In the genomic region with DNA sequence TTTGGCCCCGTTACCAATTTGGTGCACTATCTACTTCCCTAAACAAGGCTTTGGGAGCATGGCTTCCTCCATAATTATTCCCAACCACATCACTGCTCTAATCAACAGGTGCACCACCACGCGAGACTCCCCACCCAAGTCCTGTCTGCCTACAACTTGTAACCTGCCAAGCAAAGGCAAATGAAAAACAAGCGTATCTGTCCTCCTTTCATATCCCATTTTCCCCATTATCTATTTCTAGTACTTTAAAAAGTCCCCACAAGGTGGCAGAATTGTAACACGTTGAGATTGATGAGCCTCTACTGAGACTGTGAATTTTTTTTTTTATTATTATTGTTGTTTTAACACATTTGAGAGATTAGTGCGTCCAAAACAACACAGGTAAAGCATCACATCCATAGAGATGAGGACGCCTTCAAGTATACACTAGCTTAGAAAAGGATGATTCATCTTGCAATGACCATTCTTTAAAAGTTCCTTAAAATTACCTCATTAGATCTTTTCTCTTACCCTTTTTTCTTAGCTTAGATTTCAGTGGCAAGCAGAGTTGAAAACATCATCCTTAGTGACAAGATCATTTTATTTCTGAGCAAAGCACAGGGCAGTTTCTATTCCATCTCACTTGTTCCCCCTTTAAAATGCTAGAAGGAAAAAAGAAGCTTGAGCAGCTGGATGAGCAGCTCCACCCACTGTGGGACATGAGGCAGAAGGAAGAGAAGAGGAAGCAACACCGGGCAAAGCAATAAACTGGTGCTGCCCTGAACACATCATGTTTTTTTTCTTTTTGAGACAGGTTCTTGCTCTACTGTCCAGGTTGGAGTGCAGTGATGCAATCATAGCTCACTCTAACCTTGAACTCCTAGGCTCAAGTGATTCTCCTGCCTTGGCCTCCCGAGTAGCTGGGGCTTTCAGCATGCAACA, we compare ENCODE assay signal across 7 cellular contexts.
DNase-seq lines count a peak whose midpoint lies in the region; ATAC-seq, FAIRE-seq and TF ChIP-seq lines count a peak whose summit lies in the region.

No MANE protein-coding gene starts in this region.

- TF ChIP-seq EP300 in upper lobe of left lung (IDR thresholded peaks at IDR 0.05) = no peak

- H3K27me3 ChIP-seq in upper lobe of left lung = no peaks in the 10 kb centered on the region

- FAIRE-seq in RCC 7860 (lab: Jason Lieb, UNC) = peak; percentile 49

- peak; percentile 83 for DNase-seq in ELR (ENCODE audit: low read depth)
- DNase-seq in RCC 7860 (ENCODE audit: low spot score) = peak; percentile 29
- DNase-seq in cerebellar cortex (ENCODE audit: low spot score) = peak; percentile 62
- no peak for DNase-seq in left lobe of liver (ENCODE audit: low spot score)
- peak in 1 of 2 donors; percentile 31 for DNase-seq in upper lobe of left lung

- no peak overlapping the region for H3K4me3 ChIP-seq in upper lobe of left lung

- no peaks in the 10 kb centered on the region for H3K36me3 ChIP-seq in upper lobe of left lung

- no peak for TF ChIP-seq POLR2A in upper lobe of left lung (IDR thresholded peaks at IDR 0.05)

- 27 to 28% methylated on average over 9 of the region's 9 CpGs for WGBS in upper lobe of left lung, 2 donors

- H3K27ac ChIP-seq in upper lobe of left lung = peak overlapping the region in 1 of 4 donors; percentile 45

- ATAC-seq in GM19452 (IDR thresholded peaks at IDR 0.05; ENCODE audit: unreplicated experiment) (peak; percentile 80), HG03520 (IDR thresholded peaks at IDR 0.05; ENCODE audit: unreplicated experiment) (peak; percentile 47), left lobe of liver (peak; percentile 91), upper lobe of left lung (ENCODE audit: low FRiP score in 2 of 2) (peak; percentile 31 to 82)

- H3K9me3 ChIP-seq in upper lobe of left lung = no peaks in the 10 kb centered on the region

- peaks cover 8 to 27% (median 26%) of the 10 kb centered on the region in 4 donors for H3K4me1 ChIP-seq in upper lobe of left lung

- peak; percentile 26 to 59 (median 47) for TF ChIP-seq CTCF in upper lobe of left lung (IDR thresholded peaks at IDR 0.05)
